3 cellular contexts compared by ENCODE assay signal in the genomic region with DNA sequence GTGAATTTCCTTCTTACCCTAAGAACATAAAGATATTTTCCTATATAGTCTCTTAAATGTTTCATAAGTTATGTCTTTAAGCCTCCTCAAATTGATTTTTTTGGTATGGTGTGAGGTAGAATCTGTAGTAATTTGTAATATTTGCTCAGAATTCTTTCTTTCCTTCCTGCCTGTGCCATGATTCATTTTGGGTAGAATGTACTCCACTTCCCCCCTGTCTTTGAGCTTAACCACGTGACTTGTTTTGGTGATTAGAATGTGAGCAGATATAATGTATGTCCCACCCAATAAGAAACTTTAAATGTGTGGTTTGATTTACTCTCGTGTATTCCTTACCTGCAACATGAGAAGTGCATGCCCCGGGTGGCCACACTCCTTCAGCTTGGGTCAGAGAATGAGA.
A peak's percentile ranks its signal among the peaks of the same experiment; 100 is the strongest.
TF ChIP-seq lines count a peak whose summit lies in the region.

No MANE protein-coding gene starts in this region.

TF ChIP-seq in A549, 52 proteins besides CTCF, POLR2A, EP300 and RAD21:
- TF ChIP-seq, protein P1, sequence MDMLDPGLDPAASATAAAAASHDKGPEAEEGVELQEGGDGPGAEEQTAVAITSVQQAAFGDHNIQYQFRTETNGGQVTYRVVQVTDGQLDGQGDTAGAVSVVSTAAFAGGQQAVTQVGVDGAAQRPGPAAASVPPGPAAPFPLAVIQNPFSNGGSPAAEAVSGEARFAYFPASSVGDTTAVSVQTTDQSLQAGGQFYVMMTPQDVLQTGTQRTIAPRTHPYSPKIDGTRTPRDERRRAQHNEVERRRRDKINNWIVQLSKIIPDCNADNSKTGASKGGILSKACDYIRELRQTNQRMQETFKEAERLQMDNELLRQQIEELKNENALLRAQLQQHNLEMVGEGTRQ (IDR thresholded peaks at IDR 0.05) = 0 out of 2 replicates have a peak, but pooled peaks have one; percentile 20

TF ChIP-seq in GM12878, 131 proteins besides CTCF, POLR2A, EP300 and RAD21:
- TF ChIP-seq RAD51 (IDR thresholded peaks at IDR 0.05) = peak; percentile 29; the same call in 1 of the 2 replicates
TF ChIP-seq in GM12878: peak in this region for 1; not testable (repeated sequence) for 130.

TF ChIP-seq in HepG2, 621 proteins besides CTCF, POLR2A, EP300 and RAD21:
- peak; percentile 51; the same call in 1 of the 2 replicates for TF ChIP-seq RAD51 (IDR thresholded peaks at IDR 0.05; ENCODE audit: borderline replicate concordance)
